8 cellular contexts compared by ENCODE assay signal in genomic region chr6:38773338-38773737, GRCh38. TPM values are rescaled to one million over a fixed set of nuclear protein-coding genes. Genes with fewer than 3 reads are reported as not detected.
A peak's percentile ranks its signal among the peaks of the same experiment; 100 is the strongest.
DNase-seq lines count a peak whose midpoint lies in the region; ATAC-seq and TF ChIP-seq lines count a peak whose summit lies in the region.

No MANE protein-coding gene starts in this region.

- H3K4me1 Mint-ChIP-seq in WTC11: peaks cover 4% of the 10 kb centered on the region

- POLR2A ChIA-PET in WTC11 (lab: Charles Lee): interaction anchor here (0.6 kb wide), 1 partner anchor 739 kb away, joined by 3 read pairs; no protein-coding TSS in a partner anchor

- H3K27me3 Mint-ChIP-seq in WTC11 (ENCODE audit: low read depth): no peaks in the 10 kb centered on the region

- no peak overlapping the region for H3K27ac ChIP-seq in vagina

- CTCF ChIA-PET in WTC11 (lab: Charles Lee): interaction anchor here (0.6 to 1.6 kb wide), 32 partner anchors 9 to 1634 kb away, joined by 3 to 14 read pairs (median 4); partner anchors contain the start of genes DNAH8 and GLO1

- ATAC-seq in WTC11 (peak; percentile 100), GM21526 (IDR thresholded peaks at IDR 0.05; ENCODE audit: low FRiP score, unreplicated experiment) (no peak), HG03045 (IDR thresholded peaks at IDR 0.05; ENCODE audit: unreplicated experiment) (no peak)

- H3K9me3 ChIP-seq in BE2C (no peaks in the 10 kb centered on the region), vagina (no peaks in the 10 kb centered on the region)

- no peak overlapping the region for H3K4me3 Mint-ChIP-seq in WTC11

- no peaks in the 10 kb centered on the region for H3K36me3 ChIP-seq in BE2C
- no peaks in the 10 kb centered on the region for H3K36me3 ChIP-seq in kidney epithelial cell (ENCODE audit: control insufficient read depth, insufficient read depth, low read length)
- H3K36me3 ChIP-seq in vagina: no peaks in the 10 kb centered on the region

- H3K4me1 ChIP-seq in BE2C (no peaks in the 10 kb centered on the region), vagina (no peaks in the 10 kb centered on the region)

- no peak overlapping the region for H3K4me3 ChIP-seq in BE2C (ENCODE audit: low read depth, low read length)
- H3K4me3 ChIP-seq in kidney epithelial cell (ENCODE audit: low read depth, low read length): no peak overlapping the region
- no peak overlapping the region for H3K4me3 ChIP-seq in vagina

- TF ChIP-seq CTCF in BE2C (IDR thresholded peaks at IDR 0.05; ENCODE audit: low read depth, low read length) (peak; percentile 80), GM13977 (IDR thresholded peaks at IDR 0.05; ENCODE audit: extremely low read depth, insufficient read depth, missing control alignments) (peak; percentile 69), WTC11 (IDR thresholded peaks at IDR 0.05) (peak; percentile 58; the same call in 1 of the 2 replicates), kidney epithelial cell (IDR thresholded peaks at IDR 0.05; ENCODE audit: insufficient read depth, low read length, poor library complexity, severe bottlenecking) (peak; percentile 30), vagina (IDR thresholded peaks at IDR 0.05) (no peak)

- H3K27me3 ChIP-seq in BE2C: no peaks in the 10 kb centered on the region
- H3K27me3 ChIP-seq in kidney epithelial cell (ENCODE audit: control insufficient read depth, insufficient read depth, low read length): no peaks in the 10 kb centered on the region
- H3K27me3 ChIP-seq in vagina: no peaks in the 10 kb centered on the region

- H3K36me3 Mint-ChIP-seq in WTC11: no peaks in the 10 kb centered on the region

- intact Hi-C loops in vagina (cut with DNase I): no loop called here

- no peak overlapping the region for H3K27ac Mint-ChIP-seq in WTC11

- H3K9me3 Mint-ChIP-seq in WTC11: no peaks in the 10 kb centered on the region; the same call in 1 of the 2 replicates

- in situ Hi-C loops in GM13977 (cut with MboI; ENCODE audit: low pct_unique_long_range_greater_than_20kb, low sequenced_read_pairs, unreplicated experiment): no loop called here

- TF ChIP-seq POLR2A in vagina (IDR thresholded peaks at IDR 0.05): no peak

- DNase-seq in BE2C (peak; percentile 41), GM13977 (ENCODE audit: low spot score) (peak; percentile 22), WTC11 (ENCODE audit: low spot score) (peak; percentile 72), kidney epithelial cell (ENCODE audit: low read depth) (no peak), vagina (ENCODE audit: extremely low spot score in 2 of 2) (no peak), mesenteric fat pad (ENCODE audit: low spot score) (no peak)

TF ChIP-seq in WTC11, 78 proteins besides CTCF, POLR2A, EP300 and RAD21 (continues in another document):
- TF ChIP-seq ERG (CRISPR knock-in tag; IDR thresholded peaks at IDR 0.05) (no peak), IRF2 (CRISPR knock-in tag; IDR thresholded peaks at IDR 0.05; ENCODE audit: borderline replicate concordance, low read depth) (no peak), ARID4B (CRISPR knock-in tag; IDR thresholded peaks at IDR 0.05; ENCODE audit: borderline replicate concordance) (no peak), E2F5 (CRISPR knock-in tag; IDR thresholded peaks at IDR 0.05) (no peak), SMAD3 (CRISPR knock-in tag; IDR thresholded peaks at IDR 0.05; ENCODE audit: borderline replicate concordance) (no peak), GABPB1 (CRISPR knock-in tag; IDR thresholded peaks at IDR 0.05) (no peak), PREB (CRISPR knock-in tag; IDR thresholded peaks at IDR 0.05; ENCODE audit: borderline replicate concordance) (no peak), SP1 (CRISPR knock-in tag; conservative IDR thresholded peaks at IDR 0.05) (no peak), NR3C1 (CRISPR knock-in tag; conservative IDR thresholded peaks at IDR 0.05; ENCODE audit: low read depth) (no peak), MAX (CRISPR knock-in tag; IDR thresholded peaks at IDR 0.05) (no peak), ZNF425 (CRISPR knock-in tag; conservative IDR thresholded peaks at IDR 0.05) (no peak), FOXJ3 (CRISPR knock-in tag; IDR thresholded peaks at IDR 0.05; ENCODE audit: borderline replicate concordance) (no peak)

RNA-seq across cellular contexts. Expression of gene DNAH8, which starts 58.2 kb away (rescaled TPM):
- not detected for polyA plus RNA-seq in BE2C (2012; ENCODE audit: insufficient read depth, insufficient read length, low read depth)
- total RNA-seq in WTC11 (2021) (0.02 TPM in 1 of 3 replicates, not detected in the others), kidney epithelial cell (not detected in 2 replicates), vagina (not detected), mesenteric fat pad (not detected)

Comparison
In these comparisons a context has a peak if more than half of its experiments do, and no peak if none do; other contexts are left out.
1. DNase-seq: peak in BE2C (single experiment), GM13977 (single experiment) and WTC11 (single experiment); none in kidney epithelial cell (single experiment), vagina (0 of 2) and mesenteric fat pad (single experiment).
2. CTCF ChIP-seq: peak in BE2C (single experiment), GM13977 (single experiment), WTC11 (single experiment) and kidney epithelial cell (single experiment); none in vagina (0 of 3).